1 cellular context compared by ENCODE assay signal in genomic region chrX:106898462-106898861, GRCh38.
TF ChIP-seq lines count a peak whose summit lies in the region.

No MANE protein-coding gene starts in this region.

TF ChIP-seq in H1, 55 proteins besides CTCF, POLR2A, EP300 and RAD21 (continued from another document):
- TF ChIP-seq POLR2AphosphoS5 (IDR thresholded peaks at IDR 0.05; ENCODE audit: low read depth, low read length) (no peak), POU5F1 (IDR thresholded peaks at IDR 0.05; ENCODE audit: low read depth, low read length) (no peak), RNF2 (IDR thresholded peaks at IDR 0.05; ENCODE audit: borderline replicate concordance, low read depth, low read length, missing control alignments, poor library complexity, severe bottlenecking) (no peak), CEBPB (IDR thresholded peaks at IDR 0.05; ENCODE audit: low read depth, low read length) (no peak), GTF2F1 (IDR thresholded peaks at IDR 0.05; ENCODE audit: borderline replicate concordance, low read depth, low read length) (no peak), MAX (IDR thresholded peaks at IDR 0.05) (no peak)
